ENCODE assay signal across 8 cellular contexts in the genomic region with DNA sequence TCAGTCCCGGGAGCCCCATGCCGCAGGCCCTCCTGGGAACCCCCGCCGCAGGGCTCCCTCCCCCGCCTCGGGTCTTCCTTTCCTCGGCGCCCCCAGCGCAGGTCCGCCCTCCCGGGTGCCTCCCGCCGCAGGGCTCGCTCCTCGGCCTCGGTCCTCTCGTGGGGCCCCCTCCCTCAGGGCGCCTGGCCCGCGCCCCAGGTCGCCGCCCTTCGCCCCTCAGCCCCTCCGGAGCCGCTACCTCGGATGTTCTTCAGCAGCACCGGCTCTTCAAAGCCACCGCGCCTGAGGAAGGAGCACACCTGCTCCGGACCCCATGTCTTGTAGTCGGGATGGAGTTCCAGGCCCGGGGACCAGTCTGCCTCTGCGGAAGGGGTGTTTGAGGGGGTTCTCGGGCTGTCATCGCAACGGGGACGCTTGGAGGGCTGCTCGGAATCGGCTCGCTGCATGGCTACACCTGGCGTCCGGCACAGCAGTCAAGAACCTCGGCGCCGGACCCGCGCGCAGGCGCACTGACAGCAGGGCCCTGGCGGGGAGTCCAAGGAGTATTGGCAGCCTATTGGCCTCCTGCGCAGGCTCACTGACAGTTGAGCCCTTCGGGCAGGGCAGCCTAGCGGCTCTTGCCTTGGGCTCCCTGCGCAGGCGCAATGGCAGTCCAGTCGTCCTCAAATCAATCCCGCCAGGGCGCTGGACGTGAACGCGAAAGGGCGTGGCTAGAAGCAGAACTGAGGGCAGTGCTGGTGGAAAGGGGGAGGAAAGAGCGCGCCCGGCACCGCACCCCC. TPM values are rescaled to one million over a fixed set of nuclear protein-coding genes. Genes with fewer than 3 reads are reported as not detected.
DNase-seq lines count a peak whose midpoint lies in the region; ATAC-seq and TF ChIP-seq lines count a peak whose summit lies in the region.

A gene (minus strand): TSS at position 511 of the 779 bp plus-strand sequence. CDS start 65 bp downstream, at position 446.

- peak; percentile 99 for DNase-seq in GM19240 (ENCODE audit: insufficient read length, low spot score)
- DNase-seq in NCI-H69 (lab: John Stamatoyannopoulos, UW) = peak; percentile 97
- DNase-seq in activated CD4-positive, alpha-beta T cell treated with anti-CD3 and anti-CD28 coated beads, Interleukin-2, amount 50 U/mL, for 1 hour = peak; percentile 78
- DNase-seq in dedifferentiated amniotic fluid mesenchymal stem cell (ENCODE audit: extremely low spot score) = peak; percentile 97
- peak; percentile 99 to 100 for DNase-seq in left lung
- peak; percentile 86 to 87 for DNase-seq in stimulated activated CD4-positive, alpha-beta T cell treated with anti-CD3 and anti-CD28 coated beads, Interleukin-2, amount 100 ng/mL, for 48 hours

- H3K27ac ChIP-seq in BLaER1 = no peak within 1 kb of the TSS
- peak within 1 kb of the TSS; percentile 90 to 97 for H3K27ac ChIP-seq in left lung

- H3K4me3 ChIP-seq in BLaER1 = peak within 1 kb of the TSS; percentile 77
- H3K4me3 ChIP-seq in left lung = peak within 1 kb of the TSS; percentile 90 to 100

- H3K27me3 ChIP-seq in BLaER1 (peaks cover 34% of the 10 kb centered on the region), left lung (no peaks in the 10 kb centered on the region)

- no peaks in the 10 kb centered on the region for H3K9me3 ChIP-seq in BLaER1
- H3K9me3 ChIP-seq in left lung = no peaks in the 10 kb centered on the region

- H3K36me3 ChIP-seq in BLaER1 (no peaks in the 10 kb centered on the region), left lung (peaks cover 0 to 5% of the 10 kb centered on the region in 2 donors)

- H3K9ac ChIP-seq in BLaER1 = peak within 1 kb of the TSS; percentile 55

- TF ChIP-seq CTCF in left lung (IDR thresholded peaks at IDR 0.05) = peak in 1 of 2 donors; percentile 24

- H4K20me1 ChIP-seq in BLaER1 = 0 out of 2 replicates have a peak, but pooled peaks cover 16% of the 10 kb centered on the region

- peak within 1 kb of the TSS; percentile 100 for H3K4me2 ChIP-seq in BLaER1

- peaks cover 33% of the 10 kb centered on the region for H3K4me1 ChIP-seq in BLaER1
- peaks cover 11 to 61% of the 10 kb centered on the region in 2 donors for H3K4me1 ChIP-seq in left lung

- ATAC-seq in HG03460 (IDR thresholded peaks at IDR 0.05; ENCODE audit: unreplicated experiment) (peak; percentile 83), left lung (peak; percentile 93)

- intact Hi-C loops in left lung (cut with DNase I) = no loop called here

RNA-seq across cellular contexts. Expression of the gene that starts here (rescaled TPM):
- 100 to 1,000 TPM; 128 to 197 TPM for total RNA-seq in left lung
